In genomic region chr9:16413509-16414016, GRCh38 we compare ENCODE assay signal across 12 cellular contexts.
DNase-seq lines count a peak whose midpoint lies in the region; ATAC-seq and TF ChIP-seq lines count a peak whose summit lies in the region.
"Had no signal": no experiment of that assay in that cellular context is flagged by ENCODE, and none has a peak within 500 bp of the region (broad histone marks: within the 10 kb centered on the region; RNA-seq: fewer than 3 reads in every experiment).

No MANE protein-coding gene starts in this region.

- H3K9me2 ChIP-seq in GM23338 (ENCODE audit: insufficient read depth) = no peaks in the 10 kb centered on the region

- DNase-seq in HCEC 1CT = peak; percentile 100
- DNase-seq in T1000 (lab: John Stamatoyannopoulos, UW) = peak; percentile 6
- no peak for DNase-seq in left ventricle myocardium inferior
- no peak for DNase-seq in GM23338 (ENCODE audit: low spot score)
- DNase-seq in OCI-M2 (lab: John Stamatoyannopoulos, UW; ENCODE audit: unreplicated experiment) = no peak
- no peak for DNase-seq in NCI-H128 (lab: John Stamatoyannopoulos, UW; ENCODE audit: unreplicated experiment)
- DNase-seq in activated CD4-positive, alpha-beta T cell treated with anti-CD3 and anti-CD28 coated beads for 36 hours = no peak
- DNase-seq: activated CD8-positive, alpha-beta memory T cell treated with anti-CD3 and anti-CD28 coated beads, Interleukin-2, amount 50 U/mL, for 48 hours; cortex of kidney; spleen; stimulated activated naive CD8-positive, alpha-beta T cell treated with anti-CD3 and anti-CD28 coated beads, Interleukin-15, Interleukin-2, amounts not matched to agents 100 U/mL and 50 U/mL, for 24 hours had no signal

- H3K36me3 ChIP-seq in left ventricle myocardium inferior (no peaks in the 10 kb centered on the region), skeletal muscle tissue (ENCODE audit: control insufficient read depth in 3 of 3, insufficient read depth in 3 of 3, low read length in 3 of 3) (no peaks in the 10 kb centered on the region), GM23338 (ENCODE audit: insufficient read depth) (no peaks in the 10 kb centered on the region)
- H3K36me3 ChIP-seq: spleen had no signal

- no peak overlapping the region for H3K4me3 Mint-ChIP-seq in GM23338
- no peak overlapping the region for H3K4me3 Mint-ChIP-seq in activated CD4-positive, alpha-beta T cell treated with anti-CD3 and anti-CD28 coated beads for 36 hours

- H3K36me3 Mint-ChIP-seq in GM23338 (ENCODE audit: low read depth) = no peaks in the 10 kb centered on the region
- H3K36me3 Mint-ChIP-seq in activated CD4-positive, alpha-beta T cell treated with anti-CD3 and anti-CD28 coated beads for 36 hours (ENCODE audit: low read depth) = no peaks in the 10 kb centered on the region

- no peaks in the 10 kb centered on the region for H3K27me3 Mint-ChIP-seq in GM23338 (ENCODE audit: insufficient read depth, low read depth, poor library complexity)
- H3K27me3 Mint-ChIP-seq in activated CD4-positive, alpha-beta T cell treated with anti-CD3 and anti-CD28 coated beads for 36 hours = peaks cover 3% of the 10 kb centered on the region

- TF ChIP-seq CTCF in left ventricle myocardium inferior (IDR thresholded peaks at IDR 0.05; ENCODE audit: borderline replicate concordance) = no peak
- TF ChIP-seq CTCF in GM23338 (conservative IDR thresholded peaks at IDR 0.05; ENCODE audit: low read depth in 2 of 2) = no peak

- CTCF ChIA-PET in activated CD4-positive, alpha-beta T cell treated with anti-CD3 and anti-CD28 coated beads for 36 hours (lab: Charles Lee) = interaction anchor here (1.1 kb wide), 1 partner anchor 541 kb away, joined by 3 read pairs; no protein-coding TSS in a partner anchor

- H3K9me3 ChIP-seq in left ventricle myocardium inferior (replicated peaks) (no peaks in the 10 kb centered on the region), skeletal muscle tissue (ENCODE audit: control insufficient read depth in 3 of 3, low read length in 3 of 3) (no peaks in the 10 kb centered on the region)
- H3K9me3 ChIP-seq: spleen had no signal

- H3K27me3 ChIP-seq in left ventricle myocardium inferior (ENCODE audit: low read depth) = peaks cover 44% of the 10 kb centered on the region
- H3K27me3 ChIP-seq in skeletal muscle tissue (ENCODE audit: control insufficient read depth in 3 of 3, insufficient read depth in 3 of 3, low read length in 3 of 3) = no peaks in the 10 kb centered on the region
- no peaks in the 10 kb centered on the region for H3K27me3 ChIP-seq in GM23338 (ENCODE audit: insufficient read depth)
- H3K27me3 ChIP-seq: spleen had no signal

- H3F3A ChIP-seq in GM23338 (replicated peaks; ENCODE audit: low read depth) = no peaks in the 10 kb centered on the region

- H3K9ac ChIP-seq in skeletal muscle tissue (ENCODE audit: low read depth in 1 of 3, low read length in 3 of 3) = no peak overlapping the region

- no peak overlapping the region for H3K4me3 ChIP-seq in left ventricle myocardium inferior
- H3K4me3 ChIP-seq in skeletal muscle tissue (ENCODE audit: low read length in 3 of 3) = no peak overlapping the region
- no peak overlapping the region for H3K4me3 ChIP-seq in GM23338
- H3K4me3 ChIP-seq: spleen had no signal

- no peaks in the 10 kb centered on the region for H4K20me1 ChIP-seq in GM23338 (replicated peaks; ENCODE audit: insufficient read depth)

- intact Hi-C loops in left ventricle myocardium inferior (cut with micrococcal nuclease) = no loop called here
- intact Hi-C loops in activated CD4-positive, alpha-beta T cell treated with anti-CD3 and anti-CD28 coated beads for 36 hours (cut with DNase I, micrococcal nuclease) = no loop called here

- H3K27ac ChIP-seq in left ventricle myocardium inferior (replicated peaks) = peak overlapping the region; percentile 65
- peak overlapping the region; percentile 72 for H3K27ac ChIP-seq in skeletal muscle tissue (ENCODE audit: low read depth, low read length)
- no peak overlapping the region for H3K27ac ChIP-seq in GM23338 (ENCODE audit: low read depth)
- H3K27ac ChIP-seq: spleen had no signal

- no peak for ATAC-seq in GM23338
- no peak for ATAC-seq in activated CD4-positive, alpha-beta T cell treated with anti-CD3 and anti-CD28 coated beads for 36 hours
- ATAC-seq: stimulated activated naive CD8-positive, alpha-beta T cell treated with anti-CD3 and anti-CD28 coated beads, Interleukin-15, Interleukin-2, amounts not matched to agents 100 U/mL and 50 U/mL, for 24 hours had no signal

- H3K79me2 ChIP-seq in GM23338 (replicated peaks; ENCODE audit: insufficient read depth) = no peaks in the 10 kb centered on the region

- no peak overlapping the region for H3K4me2 ChIP-seq in GM23338

- no peak overlapping the region for H2AFZ ChIP-seq in GM23338

- H3K4me1 Mint-ChIP-seq in GM23338 = peaks cover 44% of the 10 kb centered on the region
- H3K4me1 Mint-ChIP-seq in activated CD4-positive, alpha-beta T cell treated with anti-CD3 and anti-CD28 coated beads for 36 hours = peaks cover 3% of the 10 kb centered on the region

- H3K27ac Mint-ChIP-seq in GM23338 = no peak overlapping the region
- H3K27ac Mint-ChIP-seq in activated CD4-positive, alpha-beta T cell treated with anti-CD3 and anti-CD28 coated beads for 36 hours = no peak overlapping the region

- H3K4me1 ChIP-seq in left ventricle myocardium inferior = peaks cover 14% of the 10 kb centered on the region
- no peaks in the 10 kb centered on the region for H3K4me1 ChIP-seq in skeletal muscle tissue (ENCODE audit: control insufficient read depth in 3 of 3, insufficient read depth in 3 of 3, low read length in 3 of 3)
- peaks cover 34% of the 10 kb centered on the region for H3K4me1 ChIP-seq in GM23338 (ENCODE audit: insufficient read depth)
- H3K4me1 ChIP-seq: spleen had no signal

- POLR2A ChIA-PET in activated CD4-positive, alpha-beta T cell treated with anti-CD3 and anti-CD28 coated beads for 36 hours (lab: Charles Lee) = no interaction called here

- no peaks in the 10 kb centered on the region for H3K9me3 Mint-ChIP-seq in GM23338
- peaks cover 4% of the 10 kb centered on the region for H3K9me3 Mint-ChIP-seq in activated CD4-positive, alpha-beta T cell treated with anti-CD3 and anti-CD28 coated beads for 36 hours (ENCODE audit: low read depth)

TF ChIP-seq in GM23338, 12 proteins besides CTCF, POLR2A, EP300 and RAD21 (continues in another document):
- TF ChIP-seq JUNB (IDR thresholded peaks at IDR 0.05; ENCODE audit: unreplicated experiment) = no peak
- no peak for TF ChIP-seq ZNF114 (CRISPR knock-in tag; IDR thresholded peaks at IDR 0.05)
- no peak for TF ChIP-seq STAT1 (IDR thresholded peaks at IDR 0.05; ENCODE audit: unreplicated experiment)
- TF ChIP-seq ETS1 (IDR thresholded peaks at IDR 0.05) = no peak
- TF ChIP-seq EZH2phosphoT487 (IDR thresholded peaks at IDR 0.05; ENCODE audit: unreplicated experiment) = no peak
- no peak for TF ChIP-seq REST (IDR thresholded peaks at IDR 0.05; ENCODE audit: unreplicated experiment)
- no peak for TF ChIP-seq ZNF331 (CRISPR knock-in tag; IDR thresholded peaks at IDR 0.05; ENCODE audit: low read depth)
- TF ChIP-seq CREB1 (CRISPR knock-in tag; IDR thresholded peaks at IDR 0.05; ENCODE audit: low read depth) = no peak
- TF ChIP-seq EZH2 (IDR thresholded peaks at IDR 0.05; ENCODE audit: low read depth, unreplicated experiment) = no peak
- TF ChIP-seq NANOG (IDR thresholded peaks at IDR 0.05; ENCODE audit: borderline replicate concordance) = no peak

Comparison
In these comparisons a context has a peak if more than half of its experiments do, and no peak if none do; other contexts are left out.
1. DNase-seq: peak in HCEC 1CT (single experiment) and T1000 (single experiment); none in left ventricle myocardium inferior (single experiment), GM23338 (single experiment), OCI-M2 (single experiment), NCI-H128 (single experiment) and activated CD4-positive, alpha-beta T cell treated with anti-CD3 and anti-CD28 coated beads for 36 hours (single experiment).